1 cellular context compared by ENCODE assay signal in genomic region chr20:49675368-49676151, GRCh38.
TF ChIP-seq lines count a peak whose summit lies in the region.

No MANE protein-coding gene starts in this region.

TF ChIP-seq in HepG2, 621 proteins besides CTCF, POLR2A, EP300 and RAD21 (continued from another document and continues in another):
- TF ChIP-seq, protein P1, sequence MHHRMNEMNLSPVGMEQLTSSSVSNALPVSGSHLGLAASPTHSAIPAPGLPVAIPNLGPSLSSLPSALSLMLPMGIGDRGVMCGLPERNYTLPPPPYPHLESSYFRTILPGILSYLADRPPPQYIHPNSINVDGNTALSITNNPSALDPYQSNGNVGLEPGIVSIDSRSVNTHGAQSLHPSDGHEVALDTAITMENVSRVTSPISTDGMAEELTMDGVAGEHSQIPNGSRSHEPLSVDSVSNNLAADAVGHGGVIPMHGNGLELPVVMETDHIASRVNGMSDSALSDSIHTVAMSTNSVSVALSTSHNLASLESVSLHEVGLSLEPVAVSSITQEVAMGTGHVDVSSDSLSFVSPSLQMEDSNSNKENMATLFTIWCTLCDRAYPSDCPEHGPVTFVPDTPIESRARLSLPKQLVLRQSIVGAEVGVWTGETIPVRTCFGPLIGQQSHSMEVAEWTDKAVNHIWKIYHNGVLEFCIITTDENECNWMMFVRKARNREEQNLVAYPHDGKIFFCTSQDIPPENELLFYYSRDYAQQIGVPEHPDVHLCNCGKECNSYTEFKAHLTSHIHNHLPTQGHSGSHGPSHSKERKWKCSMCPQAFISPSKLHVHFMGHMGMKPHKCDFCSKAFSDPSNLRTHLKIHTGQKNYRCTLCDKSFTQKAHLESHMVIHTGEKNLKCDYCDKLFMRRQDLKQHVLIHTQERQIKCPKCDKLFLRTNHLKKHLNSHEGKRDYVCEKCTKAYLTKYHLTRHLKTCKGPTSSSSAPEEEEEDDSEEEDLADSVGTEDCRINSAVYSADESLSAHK (CRISPR knock-in tag; IDR thresholded peaks at IDR 0.05; ENCODE audit: borderline replicate concordance) = no peak
- no peak for TF ChIP-seq NFE2L2 (IDR thresholded peaks at IDR 0.05; ENCODE audit: low read length)
- no peak for TF ChIP-seq MLXIP (CRISPR knock-in tag; IDR thresholded peaks at IDR 0.05; ENCODE audit: borderline replicate concordance)
- TF ChIP-seq SAP130 (CRISPR knock-in tag; IDR thresholded peaks at IDR 0.05; ENCODE audit: low read depth) = peak; percentile 89
- 0 out of 2 replicates have a peak, but pooled peaks have one; percentile 7 for TF ChIP-seq MAFF (IDR thresholded peaks at IDR 0.05; ENCODE audit: low read depth, low read length)
- TF ChIP-seq ZNF280D (CRISPR knock-in tag; IDR thresholded peaks at IDR 0.05) = no peak
- no peak for TF ChIP-seq ZNF770 (CRISPR knock-in tag; IDR thresholded peaks at IDR 0.05)
- no peak for TF ChIP-seq SMAD3 (CRISPR knock-in tag; IDR thresholded peaks at IDR 0.05)
- no peak for TF ChIP-seq MAF1 (CRISPR knock-in tag; IDR thresholded peaks at IDR 0.05; ENCODE audit: borderline replicate concordance)
- TF ChIP-seq ZNF609 (CRISPR knock-in tag; IDR thresholded peaks at IDR 0.05; ENCODE audit: borderline replicate concordance) = no peak
- TF ChIP-seq SNRNP70 (IDR thresholded peaks at IDR 0.05; ENCODE audit: low read depth, low read length) = no peak
- no peak for TF ChIP-seq MAZ (IDR thresholded peaks at IDR 0.05; ENCODE audit: borderline replicate concordance, low read depth, low read length)
- TF ChIP-seq MAZ (CRISPR knock-in tag; IDR thresholded peaks at IDR 0.05; ENCODE audit: low read depth) = peak; percentile 22; the same call in 1 of the 2 replicates
- TF ChIP-seq SUZ12 (IDR thresholded peaks at IDR 0.05; ENCODE audit: low read depth, low read length) = no peak
- TF ChIP-seq SALL2 (CRISPR knock-in tag; IDR thresholded peaks at IDR 0.05) = no peak
- peak; percentile 45; the same call in 1 of the 2 replicates for TF ChIP-seq ELF3 (CRISPR knock-in tag; IDR thresholded peaks at IDR 0.05)
- no peak for TF ChIP-seq NFRKB (IDR thresholded peaks at IDR 0.05)
- TF ChIP-seq, protein P2, sequence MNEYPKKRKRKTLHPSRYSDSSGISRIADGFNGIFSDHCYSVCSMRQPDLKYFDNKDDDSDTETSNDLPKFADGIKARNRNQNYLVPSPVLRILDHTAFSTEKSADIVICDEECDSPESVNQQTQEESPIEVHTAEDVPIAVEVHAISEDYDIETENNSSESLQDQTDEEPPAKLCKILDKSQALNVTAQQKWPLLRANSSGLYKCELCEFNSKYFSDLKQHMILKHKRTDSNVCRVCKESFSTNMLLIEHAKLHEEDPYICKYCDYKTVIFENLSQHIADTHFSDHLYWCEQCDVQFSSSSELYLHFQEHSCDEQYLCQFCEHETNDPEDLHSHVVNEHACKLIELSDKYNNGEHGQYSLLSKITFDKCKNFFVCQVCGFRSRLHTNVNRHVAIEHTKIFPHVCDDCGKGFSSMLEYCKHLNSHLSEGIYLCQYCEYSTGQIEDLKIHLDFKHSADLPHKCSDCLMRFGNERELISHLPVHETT (CRISPR knock-in tag; conservative IDR thresholded peaks at IDR 0.05) = 0 out of 2 replicates have a peak, but pooled peaks have one; percentile 46
- TF ChIP-seq, protein P3, sequence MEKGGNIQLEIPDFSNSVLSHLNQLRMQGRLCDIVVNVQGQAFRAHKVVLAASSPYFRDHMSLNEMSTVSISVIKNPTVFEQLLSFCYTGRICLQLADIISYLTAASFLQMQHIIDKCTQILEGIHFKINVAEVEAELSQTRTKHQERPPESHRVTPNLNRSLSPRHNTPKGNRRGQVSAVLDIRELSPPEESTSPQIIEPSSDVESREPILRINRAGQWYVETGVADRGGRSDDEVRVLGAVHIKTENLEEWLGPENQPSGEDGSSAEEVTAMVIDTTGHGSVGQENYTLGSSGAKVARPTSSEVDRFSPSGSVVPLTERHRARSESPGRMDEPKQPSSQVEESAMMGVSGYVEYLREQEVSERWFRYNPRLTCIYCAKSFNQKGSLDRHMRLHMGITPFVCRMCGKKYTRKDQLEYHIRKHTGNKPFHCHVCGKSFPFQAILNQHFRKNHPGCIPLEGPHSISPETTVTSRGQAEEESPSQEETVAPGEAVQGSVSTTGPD (CRISPR knock-in tag; IDR thresholded peaks at IDR 0.05) = no peak
- no peak for TF ChIP-seq KDM2A (CRISPR knock-in tag; IDR thresholded peaks at IDR 0.05; ENCODE audit: borderline replicate concordance, low read depth)
- no peak for TF ChIP-seq CBX1 (IDR thresholded peaks at IDR 0.05; ENCODE audit: low read depth)
- no peak for TF ChIP-seq ZNF468 (CRISPR knock-in tag; IDR thresholded peaks at IDR 0.05)
- peak; percentile 65; the same call in 1 of the 2 replicates for TF ChIP-seq HNRNPUL1 (IDR thresholded peaks at IDR 0.05; ENCODE audit: low read depth, low read length)
- no peak for TF ChIP-seq ZNF782 (CRISPR knock-in tag; IDR thresholded peaks at IDR 0.05; ENCODE audit: borderline replicate concordance)
- TF ChIP-seq PHF20 (CRISPR knock-in tag; IDR thresholded peaks at IDR 0.05) = no peak
- TF ChIP-seq ZFP1 (CRISPR knock-in tag; IDR thresholded peaks at IDR 0.05) = no peak
- no peak for TF ChIP-seq NFKB2 (CRISPR knock-in tag; IDR thresholded peaks at IDR 0.05; ENCODE audit: borderline replicate concordance)
- TF ChIP-seq, protein P4, sequence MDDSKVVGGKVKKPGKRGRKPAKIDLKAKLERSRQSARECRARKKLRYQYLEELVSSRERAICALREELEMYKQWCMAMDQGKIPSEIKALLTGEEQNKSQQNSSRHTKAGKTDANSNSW (CRISPR knock-in tag; IDR thresholded peaks at IDR 0.05; ENCODE audit: borderline replicate concordance) = no peak
- no peak for TF ChIP-seq BATF2 (CRISPR knock-in tag; IDR thresholded peaks at IDR 0.05)
- TF ChIP-seq, protein P5, sequence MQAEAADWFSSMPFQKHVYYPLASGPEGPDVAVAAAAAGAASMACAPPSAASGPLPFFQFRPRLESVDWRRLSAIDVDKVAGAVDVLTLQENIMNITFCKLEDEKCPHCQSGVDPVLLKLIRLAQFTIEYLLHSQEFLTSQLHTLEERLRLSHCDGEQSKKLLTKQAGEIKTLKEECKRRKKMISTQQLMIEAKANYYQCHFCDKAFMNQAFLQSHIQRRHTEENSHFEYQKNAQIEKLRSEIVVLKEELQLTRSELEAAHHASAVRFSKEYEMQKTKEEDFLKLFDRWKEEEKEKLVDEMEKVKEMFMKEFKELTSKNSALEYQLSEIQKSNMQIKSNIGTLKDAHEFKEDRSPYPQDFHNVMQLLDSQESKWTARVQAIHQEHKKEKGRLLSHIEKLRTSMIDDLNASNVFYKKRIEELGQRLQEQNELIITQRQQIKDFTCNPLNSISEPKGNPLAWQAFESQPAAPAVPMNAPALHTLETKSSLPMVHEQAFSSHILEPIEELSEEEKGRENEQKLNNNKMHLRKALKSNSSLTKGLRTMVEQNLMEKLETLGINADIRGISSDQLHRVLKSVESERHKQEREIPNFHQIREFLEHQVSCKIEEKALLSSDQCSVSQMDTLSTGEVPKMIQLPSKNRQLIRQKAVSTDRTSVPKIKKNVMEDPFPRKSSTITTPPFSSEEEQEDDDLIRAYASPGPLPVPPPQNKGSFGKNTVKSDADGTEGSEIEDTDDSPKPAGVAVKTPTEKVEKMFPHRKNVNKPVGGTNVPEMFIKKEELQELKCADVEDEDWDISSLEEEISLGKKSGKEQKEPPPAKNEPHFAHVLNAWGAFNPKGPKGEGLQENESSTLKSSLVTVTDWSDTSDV (CRISPR knock-in tag; IDR thresholded peaks at IDR 0.05) = no peak
